ENCODE assay signal across 8 cellular contexts in the genomic region with DNA sequence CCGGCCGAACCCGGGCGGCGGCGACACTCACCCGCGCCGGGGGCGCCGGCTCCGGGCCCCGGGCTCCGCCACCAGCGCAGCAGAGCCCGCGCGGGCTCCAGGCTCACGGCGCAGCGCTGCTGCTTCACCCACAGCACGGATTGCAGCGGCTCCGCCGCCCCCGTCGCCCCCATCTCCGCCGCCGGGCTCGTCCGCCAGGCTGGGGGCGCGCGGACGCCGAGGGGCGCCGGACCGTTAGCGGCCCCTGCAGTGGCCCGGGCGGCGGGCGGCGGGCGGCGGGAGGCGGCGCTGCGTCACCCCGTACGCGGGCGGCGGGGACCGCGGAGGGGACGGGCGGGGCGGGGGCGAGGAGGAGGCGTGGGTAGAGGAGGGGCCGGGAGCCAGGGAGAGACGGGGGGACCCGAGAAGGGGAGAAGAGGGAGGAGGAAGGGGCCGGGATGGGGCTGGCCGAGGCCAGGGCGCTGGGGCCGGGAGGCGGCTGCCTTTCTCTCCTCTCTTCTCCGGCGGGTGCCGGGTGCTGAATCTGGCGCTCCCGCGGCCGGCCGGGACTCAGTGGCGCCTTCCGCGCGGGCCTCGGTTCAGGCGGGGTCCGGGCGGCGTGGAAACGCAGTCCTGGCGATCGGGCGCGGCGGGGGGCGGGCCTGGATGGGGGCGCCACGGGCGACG. TPM values are rescaled to one million over a fixed set of nuclear protein-coding genes. Genes with fewer than 3 reads are reported as not detected.
DNase-seq lines count a peak whose midpoint lies in the region; ATAC-seq and TF ChIP-seq lines count a peak whose summit lies in the region.

A gene with protein sequence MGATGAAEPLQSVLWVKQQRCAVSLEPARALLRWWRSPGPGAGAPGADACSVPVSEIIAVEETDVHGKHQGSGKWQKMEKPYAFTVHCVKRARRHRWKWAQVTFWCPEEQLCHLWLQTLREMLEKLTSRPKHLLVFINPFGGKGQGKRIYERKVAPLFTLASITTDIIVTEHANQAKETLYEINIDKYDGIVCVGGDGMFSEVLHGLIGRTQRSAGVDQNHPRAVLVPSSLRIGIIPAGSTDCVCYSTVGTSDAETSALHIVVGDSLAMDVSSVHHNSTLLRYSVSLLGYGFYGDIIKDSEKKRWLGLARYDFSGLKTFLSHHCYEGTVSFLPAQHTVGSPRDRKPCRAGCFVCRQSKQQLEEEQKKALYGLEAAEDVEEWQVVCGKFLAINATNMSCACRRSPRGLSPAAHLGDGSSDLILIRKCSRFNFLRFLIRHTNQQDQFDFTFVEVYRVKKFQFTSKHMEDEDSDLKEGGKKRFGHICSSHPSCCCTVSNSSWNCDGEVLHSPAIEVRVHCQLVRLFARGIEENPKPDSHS (minus strand): TSS at position 277 of the 666 bp plus-strand sequence. CDS start 104 bp downstream, at position 173.

- H3K27ac ChIP-seq in upper lobe of right lung, result peak within 1 kb of the TSS; percentile 84

- H3K9me3 ChIP-seq in neuron (ENCODE audit: low read length), result no peaks in the 10 kb centered on the region
- no peaks in the 10 kb centered on the region for H3K9me3 ChIP-seq in upper lobe of right lung

- DNase-seq in DMS153 (lab: John Stamatoyannopoulos, UW), result peak; percentile 15
- DNase-seq in DMS153 treated with DMSO at 0.1 percent for 48 hours (lab: John Stamatoyannopoulos, UW; ENCODE audit: unreplicated experiment), result no peak
- DNase-seq in SK-MEL-5 (ENCODE audit: low read depth, low spot score), result peak; percentile 66
- DNase-seq in globus pallidus (ENCODE audit: low spot score), result peak; percentile 78
- peak; percentile 85 for DNase-seq in upper lobe of right lung

- H3K36me3 Mint-ChIP-seq in activated naive CD4-positive, alpha-beta T cell treated with anti-CD3 and anti-CD28 coated beads, Interleukin-2, amount 50 U/mL, for 24 hours, result peaks cover 4% of the 10 kb centered on the region

- H3K4me1 ChIP-seq in neuron (ENCODE audit: insufficient read depth, low read length) (peaks cover 30% of the 10 kb centered on the region), upper lobe of right lung (peaks cover 49% of the 10 kb centered on the region)

- peak within 1 kb of the TSS; percentile 94 for H3K27ac Mint-ChIP-seq in activated naive CD4-positive, alpha-beta T cell treated with anti-CD3 and anti-CD28 coated beads, Interleukin-2, amount 50 U/mL, for 24 hours

- ATAC-seq in HG03520 (IDR thresholded peaks at IDR 0.05; ENCODE audit: unreplicated experiment) (peak; percentile 37), upper lobe of right lung (peak; percentile 80)

- intact Hi-C loops in upper lobe of right lung (cut with DNase I), result no loop called here

- in situ Hi-C loops in SK-MEL-5 (cut with HindIII; ENCODE audit: low pct_unique_long_range_greater_than_20kb, low sequenced_read_pairs), result no loop called here

- peak within 1 kb of the TSS; percentile 98 for H3K4me3 Mint-ChIP-seq in activated naive CD4-positive, alpha-beta T cell treated with anti-CD3 and anti-CD28 coated beads, Interleukin-2, amount 50 U/mL, for 24 hours

- H3K9me3 Mint-ChIP-seq in activated naive CD4-positive, alpha-beta T cell treated with anti-CD3 and anti-CD28 coated beads, Interleukin-2, amount 50 U/mL, for 24 hours, result no peaks in the 10 kb centered on the region

- H2AFZ ChIP-seq in neuron (ENCODE audit: low read depth, low read length), result peak within 1 kb of the TSS; percentile 88

- H3K36me3 ChIP-seq in neuron (ENCODE audit: insufficient read depth, low read length), result peaks cover 8% of the 10 kb centered on the region
- H3K36me3 ChIP-seq in upper lobe of right lung, result no peaks in the 10 kb centered on the region

- H3K27me3 Mint-ChIP-seq in activated naive CD4-positive, alpha-beta T cell treated with anti-CD3 and anti-CD28 coated beads, Interleukin-2, amount 50 U/mL, for 24 hours, result no peaks in the 10 kb centered on the region

- TF ChIP-seq CTCF in upper lobe of right lung (IDR thresholded peaks at IDR 0.05), result no peak

- no peaks in the 10 kb centered on the region for H3K27me3 ChIP-seq in neuron (ENCODE audit: insufficient read depth, low read length)
- no peaks in the 10 kb centered on the region for H3K27me3 ChIP-seq in upper lobe of right lung

- H3K4me1 Mint-ChIP-seq in activated naive CD4-positive, alpha-beta T cell treated with anti-CD3 and anti-CD28 coated beads, Interleukin-2, amount 50 U/mL, for 24 hours, result peaks cover 43% of the 10 kb centered on the region

- H3K4me3 ChIP-seq in neuron (ENCODE audit: low read length), result peak within 1 kb of the TSS; percentile 92
- H3K4me3 ChIP-seq in upper lobe of right lung, result peak within 1 kb of the TSS; percentile 87

RNA-seq across cellular contexts. Expression of the gene that starts here (rescaled TPM):
- 173 and 193 TPM in 2 replicates for total RNA-seq in SK-MEL-5 (2014; rRNA removed; shearing (Covaris generic))
- 165 and 198 TPM in 2 replicates for polyA plus RNA-seq in SK-MEL-5 (2015; cell fraction: cytosol; rRNA removed)
- polyA plus RNA-seq in SK-MEL-5 (2015; cell fraction: nucleus; rRNA removed), result 76.5 and 82.4 TPM in 2 replicates
- 28.1 TPM for total RNA-seq in upper lobe of right lung
